17 cellular contexts compared by ENCODE assay signal in the genomic region with DNA sequence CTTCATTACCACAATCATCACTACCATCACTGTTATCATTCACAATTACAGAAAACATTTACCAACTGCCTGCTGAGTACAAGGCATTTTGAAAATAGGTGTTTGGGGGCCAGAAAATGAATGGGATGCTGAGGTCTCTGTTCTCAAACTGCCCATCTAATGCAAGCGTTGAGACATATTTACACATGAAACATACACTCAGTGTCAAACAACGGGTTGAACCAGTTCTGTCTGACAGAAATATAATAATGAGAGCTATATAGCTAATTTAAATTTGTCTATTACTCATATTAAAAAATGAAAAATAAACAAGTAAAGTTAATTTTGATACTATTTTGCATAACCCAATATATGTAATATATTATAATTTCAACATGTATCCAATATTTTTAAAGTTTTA.
DNase-seq lines count a peak whose midpoint lies in the region; ATAC-seq, FAIRE-seq and TF ChIP-seq lines count a peak whose summit lies in the region.
"Had no signal": no experiment of that assay in that cellular context is flagged by ENCODE, and none has a peak within 500 bp of the region (broad histone marks: within the 10 kb centered on the region; RNA-seq: fewer than 3 reads in every experiment).

No MANE protein-coding gene starts in this region.

- no peaks in the 10 kb centered on the region for H3K27me3 Mint-ChIP-seq in Caco-2 (ENCODE audit: insufficient read depth, unreplicated experiment)
- H3K27me3 Mint-ChIP-seq in activated T-cell treated with anti-CD3 and anti-CD28 coated beads, Interleukin-2, amount 50 U/mL, for 72 hours (ENCODE audit: low read depth), result peaks cover 7% of the 10 kb centered on the region
- no peaks in the 10 kb centered on the region for H3K27me3 Mint-ChIP-seq in stimulated activated memory B cell treated with anti-CD40 and anti-IgM and Interleukin-4, amounts not matched to agents 10 μg/mL and 1 μg/mL and 100 μg/mL, for 72 hours

- no peaks in the 10 kb centered on the region for H3K36me3 Mint-ChIP-seq in Caco-2 (ENCODE audit: insufficient read depth, unreplicated experiment)
- no peaks in the 10 kb centered on the region for H3K36me3 Mint-ChIP-seq in activated T-cell treated with anti-CD3 and anti-CD28 coated beads, Interleukin-2, amount 50 U/mL, for 72 hours (ENCODE audit: insufficient read depth in 2 of 2)
- H3K36me3 Mint-ChIP-seq in stimulated activated memory B cell treated with anti-CD40 and anti-IgM and Interleukin-4, amounts not matched to agents 10 μg/mL and 1 μg/mL and 100 μg/mL, for 72 hours, result no peaks in the 10 kb centered on the region
- H3K36me3 Mint-ChIP-seq: CD4-positive, alpha-beta memory T cell had no signal

- peak overlapping the region; percentile 91 for H3K27ac Mint-ChIP-seq in Caco-2 (ENCODE audit: unreplicated experiment)
- no peak overlapping the region for H3K27ac Mint-ChIP-seq in activated T-cell treated with anti-CD3 and anti-CD28 coated beads, Interleukin-2, amount 50 U/mL, for 72 hours
- H3K27ac Mint-ChIP-seq in stimulated activated memory B cell treated with anti-CD40 and anti-IgM and Interleukin-4, amounts not matched to agents 10 μg/mL and 1 μg/mL and 100 μg/mL, for 72 hours, result no peak overlapping the region
- H3K27ac Mint-ChIP-seq: CD4-positive, alpha-beta memory T cell; GM23338 had no signal

- no peak for ATAC-seq in activated T-cell treated with anti-CD3 and anti-CD28 coated beads, Interleukin-2, amount 50 U/mL, for 72 hours (replicated peaks in 1 of 2)
- ATAC-seq in stimulated activated memory B cell treated with anti-CD40 and anti-IgM and Interleukin-4, amounts not matched to agents 10 μg/mL and 1 μg/mL and 100 μg/mL, for 72 hours, result no peak
- ATAC-seq: GM23338 had no signal

- peaks cover 57% of the 10 kb centered on the region for H3K4me1 Mint-ChIP-seq in Caco-2 (ENCODE audit: low read depth, unreplicated experiment)
- H3K4me1 Mint-ChIP-seq in activated T-cell treated with anti-CD3 and anti-CD28 coated beads, Interleukin-2, amount 50 U/mL, for 72 hours (ENCODE audit: low read depth), result no peaks in the 10 kb centered on the region
- no peaks in the 10 kb centered on the region for H3K4me1 Mint-ChIP-seq in stimulated activated memory B cell treated with anti-CD40 and anti-IgM and Interleukin-4, amounts not matched to agents 10 μg/mL and 1 μg/mL and 100 μg/mL, for 72 hours
- H3K4me1 Mint-ChIP-seq: CD4-positive, alpha-beta memory T cell; GM23338 had no signal

- no peak overlapping the region for H3K4me3 ChIP-seq in Caco-2 (ENCODE audit: low read depth, low read length)
- H3K4me3 ChIP-seq in H7 (ENCODE audit: insufficient read depth, low read depth, low read length), result no peak overlapping the region
- H3K4me3 ChIP-seq: GM23338, SJSA1 had no signal

- TF ChIP-seq CTCF in 22Rv1 (IDR thresholded peaks at IDR 0.05) (no peak), Caco-2 (IDR thresholded peaks at IDR 0.05; ENCODE audit: insufficient read depth in 1 of 2, low read depth in 1 of 2, low read length in 1 of 2, severe bottlenecking in 1 of 2, unreplicated experiment in 1 of 2) (no peak)

- H3K27me3 ChIP-seq in Caco-2 (replicated peaks; ENCODE audit: control insufficient read depth, insufficient read depth, low read length) (no peaks in the 10 kb centered on the region), H7 (ENCODE audit: control insufficient read depth, insufficient read depth, low read length) (no peaks in the 10 kb centered on the region)
- H3K27me3 ChIP-seq: BE2C, SJSA1 had no signal

- intact Hi-C loops in Caco-2 (cut with micrococcal nuclease; ENCODE audit: unreplicated experiment), result loop anchor here (1.0 to 5.0 kb wide), 8 partner anchors 38 to 167 kb away; no protein-coding TSS in a partner anchor

- peaks cover 3% of the 10 kb centered on the region; the same call in 1 of the 2 replicates for H3K9me3 ChIP-seq in Caco-2
- H3K9me3 ChIP-seq: BE2C, SJSA1 had no signal

- peak; percentile 58 for FAIRE-seq in islet of Langerhans (lab: Jason Lieb, UNC)
- FAIRE-seq: HTR-8/SVneo had no signal

- H3K9me3 Mint-ChIP-seq in Caco-2 (ENCODE audit: unreplicated experiment), result peaks cover 9% of the 10 kb centered on the region
- no peaks in the 10 kb centered on the region for H3K9me3 Mint-ChIP-seq in activated T-cell treated with anti-CD3 and anti-CD28 coated beads, Interleukin-2, amount 50 U/mL, for 72 hours
- no peaks in the 10 kb centered on the region for H3K9me3 Mint-ChIP-seq in stimulated activated memory B cell treated with anti-CD40 and anti-IgM and Interleukin-4, amounts not matched to agents 10 μg/mL and 1 μg/mL and 100 μg/mL, for 72 hours
- H3K9me3 Mint-ChIP-seq: GM23338 had no signal

- H3K4me1 ChIP-seq in Caco-2, result peaks cover 51% of the 10 kb centered on the region
- H3K4me1 ChIP-seq: SJSA1 had no signal

- BruUV-seq in Caco-2 (replicated peaks; lab: Mats Ljungman, UMichigan), result no TSS peak

- POLR2A ChIA-PET in Caco-2 (lab: Charles Lee), result no interaction called here

- peak overlapping the region; percentile 58 for H3K4me3 Mint-ChIP-seq in Caco-2 (ENCODE audit: unreplicated experiment)
- no peak overlapping the region for H3K4me3 Mint-ChIP-seq in activated T-cell treated with anti-CD3 and anti-CD28 coated beads, Interleukin-2, amount 50 U/mL, for 72 hours
- H3K4me3 Mint-ChIP-seq in stimulated activated memory B cell treated with anti-CD40 and anti-IgM and Interleukin-4, amounts not matched to agents 10 μg/mL and 1 μg/mL and 100 μg/mL, for 72 hours, result no peak overlapping the region
- H3K4me3 Mint-ChIP-seq: CD4-positive, alpha-beta memory T cell; GM23338 had no signal

- peak overlapping the region; percentile 87 for H3K27ac ChIP-seq in 22Rv1
- H3K27ac ChIP-seq: RWPE1, SJSA1 had no signal

- DNase-seq in Caco-2 (peak in 1 of 2 experiments; percentile 36), NCI-H748 treated with DMSO at 0.1 percent for 48 hours (lab: John Stamatoyannopoulos, UW) (peak; percentile 54), H7 (no peak)
- DNase-seq in activated T-cell treated with anti-CD3 and anti-CD28 coated beads, Interleukin-2, amount 50 U/mL, for 72 hours, result no peak
- DNase-seq: BE2C; CD4-positive, alpha-beta memory T cell; KBM-7; NCI-H1105 treated with DMSO at 0.1 percent for 48 hours; NCI-H226; SW 1271 had no signal

- H3K36me3 ChIP-seq in Caco-2 (ENCODE audit: control insufficient read depth, insufficient read depth, low read length) (no peaks in the 10 kb centered on the region), H7 (replicated peaks; ENCODE audit: control insufficient read depth, insufficient read depth, low read length) (no peaks in the 10 kb centered on the region)
- H3K36me3 ChIP-seq: BE2C, SJSA1 had no signal

- CTCF ChIA-PET in Caco-2 (lab: Charles Lee), result interaction anchor here (1.4 kb wide), 1 partner anchor 160 kb away, joined by 4 read pairs; no protein-coding TSS in a partner anchor
